ENCODE assay signal across 10 cellular contexts in genomic region chr1:98044766-98045165, GRCh38.
DNase-seq lines count a peak whose midpoint lies in the region; ATAC-seq and TF ChIP-seq lines count a peak whose summit lies in the region.
"Had no signal": no experiment of that assay in that cellular context is flagged by ENCODE, and none has a peak within 500 bp of the region (broad histone marks: within the 10 kb centered on the region; RNA-seq: fewer than 3 reads in every experiment).

No MANE protein-coding gene starts in this region.

- no peaks in the 10 kb centered on the region for H3K36me3 Mint-ChIP-seq in CD4-positive, alpha-beta T cell (ENCODE audit: low read depth)
- no peaks in the 10 kb centered on the region for H3K36me3 Mint-ChIP-seq in natural killer cell treated with Interleukin-12 subunit alpha and Interleukin-12 subunit beta and Interleukin-15 and Interleukin-18, amount 100 ng/mL, for 72 hours

- H3K4me3 Mint-ChIP-seq in CD4-positive, alpha-beta T cell: peak overlapping the region; percentile 54
- H3K4me3 Mint-ChIP-seq in natural killer cell treated with Interleukin-12 subunit alpha and Interleukin-12 subunit beta and Interleukin-15 and Interleukin-18, amount 100 ng/mL, for 72 hours: peak overlapping the region; percentile 38

- no peak overlapping the region for H3K27ac Mint-ChIP-seq in CD4-positive, alpha-beta T cell
- H3K27ac Mint-ChIP-seq in natural killer cell treated with Interleukin-12 subunit alpha and Interleukin-12 subunit beta and Interleukin-15 and Interleukin-18, amount 100 ng/mL, for 72 hours: no peak overlapping the region
- H3K27ac Mint-ChIP-seq: activated B cell treated with CpG ODN at 0.5 μM for 24 hours had no signal

- CTCF ChIA-PET in CD4-positive, alpha-beta T cell (lab: Charles Lee): no interaction called here

- peaks cover 69% of the 10 kb centered on the region for H3K27me3 ChIP-seq in CD4-positive, alpha-beta T cell (ENCODE audit: control insufficient read depth, insufficient read depth, low read length)

- peaks cover 2% of the 10 kb centered on the region for H3K9me3 Mint-ChIP-seq in CD4-positive, alpha-beta T cell
- H3K9me3 Mint-ChIP-seq in natural killer cell treated with Interleukin-12 subunit alpha and Interleukin-12 subunit beta and Interleukin-15 and Interleukin-18, amount 100 ng/mL, for 72 hours: no peaks in the 10 kb centered on the region
- H3K9me3 Mint-ChIP-seq: activated B cell treated with CpG ODN at 0.5 μM for 24 hours had no signal

- POLR2A ChIA-PET in CD4-positive, alpha-beta T cell (lab: Charles Lee): interaction anchor here (1.0 kb wide), 1 partner anchor 123 kb away, joined by 3 read pairs; the partner anchor contains the start of gene DPYD

- peaks cover 73% of the 10 kb centered on the region for H3K27me3 Mint-ChIP-seq in CD4-positive, alpha-beta T cell
- peaks cover 44 to 70% of the 10 kb centered on the region in 2 donors for H3K27me3 Mint-ChIP-seq in natural killer cell treated with Interleukin-12 subunit alpha and Interleukin-12 subunit beta and Interleukin-15 and Interleukin-18, amount 100 ng/mL, for 72 hours

- no peaks in the 10 kb centered on the region for H3K9me3 ChIP-seq in CD4-positive, alpha-beta T cell (ENCODE audit: control insufficient read depth, low read length)

- H3K4me1 Mint-ChIP-seq in CD4-positive, alpha-beta T cell (ENCODE audit: low read depth): peaks cover 35% of the 10 kb centered on the region
- H3K4me1 Mint-ChIP-seq in natural killer cell treated with Interleukin-12 subunit alpha and Interleukin-12 subunit beta and Interleukin-15 and Interleukin-18, amount 100 ng/mL, for 72 hours (ENCODE audit: low read depth in 2 of 2): peaks cover 22 to 25% of the 10 kb centered on the region in 2 donors

- DNase-seq in CD4-positive, alpha-beta T cell: no peak
- peak; percentile 58 for DNase-seq in NCI-H2227 (lab: John Stamatoyannopoulos, UW; ENCODE audit: unreplicated experiment)
- peak; percentile 42 for DNase-seq in dermis blood vessel endothelial cell
- no peak for DNase-seq in natural killer cell treated with Interleukin-12 subunit alpha and Interleukin-12 subunit beta and Interleukin-15 and Interleukin-18, amount 100 ng/mL, for 72 hours (ENCODE audit: low spot score)
- DNase-seq in GM19240 (ENCODE audit: insufficient read length, low spot score): no peak
- DNase-seq in stimulated activated CD4-positive, alpha-beta T cell treated with anti-CD3 and anti-CD28 coated beads, Interleukin-4, amount 100 ng/mL, for 24 hours: no peak
- DNase-seq in 8988T: no peak
- no peak for DNase-seq in OCI-M1 (lab: John Stamatoyannopoulos, UW)
- DNase-seq: activated B cell treated with CpG ODN at 0.5 μM for 24 hours had no signal

- H3K27ac ChIP-seq in CD4-positive, alpha-beta T cell (ENCODE audit: low read depth, low read length): no peak overlapping the region

- no peak for TF ChIP-seq CTCF in CD4-positive, alpha-beta T cell (IDR thresholded peaks at IDR 0.05)

- intact Hi-C loops in CD4-positive, alpha-beta T cell (cut with DNase I, micrococcal nuclease): no loop called here

- no peak for ATAC-seq in CD4-positive, alpha-beta T cell (ENCODE audit: poor library complexity)
- ATAC-seq in natural killer cell treated with Interleukin-12 subunit alpha and Interleukin-12 subunit beta and Interleukin-15 and Interleukin-18, amount 100 ng/mL, for 72 hours: peak in 1 of 2 donors; percentile 9
- ATAC-seq: GM12878 had no signal

Comparison
In these comparisons a context has a peak if more than half of its experiments do, and no peak if none do; other contexts are left out.
1. DNase-seq: peak in NCI-H2227 (single experiment) and dermis blood vessel endothelial cell (single experiment); none in CD4-positive, alpha-beta T cell (0 of 10), natural killer cell treated with Interleukin-12 subunit alpha and Interleukin-12 subunit beta and Interleukin-15 and Interleukin-18, amount 100 ng/mL, for 72 hours (single experiment), GM19240 (single experiment), stimulated activated CD4-positive, alpha-beta T cell treated with anti-CD3 and anti-CD28 coated beads, Interleukin-4, amount 100 ng/mL, for 24 hours (single experiment), 8988T (single experiment) and OCI-M1 (single experiment).